ENCODE assay signal across 8 cellular contexts in genomic region chr6:27836783-27837635, GRCh38.
A peak's percentile ranks its signal among the peaks of the same experiment; 100 is the strongest.
DNase-seq lines count a peak whose midpoint lies in the region; ATAC-seq and TF ChIP-seq lines count a peak whose summit lies in the region.

No MANE protein-coding gene starts in this region.

- H4K20me1 ChIP-seq in neural cell (ENCODE audit: insufficient read depth): no peaks in the 10 kb centered on the region

- H3K9ac ChIP-seq in neural cell (ENCODE audit: low read length): peak overlapping the region; percentile 99

- peak; percentile 86 for DNase-seq in COLO829 (ENCODE audit: low spot score)
- DNase-seq in OCI-M1 (lab: John Stamatoyannopoulos, UW): peak; percentile 98
- DNase-seq in activated T-helper 1 cell treated with Interleukin-2 at 50 U/mL for 16 hours (ENCODE audit: low read depth): peak; percentile 30
- DNase-seq in fibroblast of villous mesenchyme (ENCODE audit: low read depth): peak; percentile 95
- DNase-seq in vagina (ENCODE audit: extremely low spot score in 2 of 2): no peak

- peak overlapping the region; percentile 94 for H3K4me2 ChIP-seq in neural cell (ENCODE audit: low read length)

- H3K27ac ChIP-seq in KOPT-K1 (ENCODE audit: low read depth, low read length, poor library complexity, severe bottlenecking): peak overlapping the region; percentile 98
- peak overlapping the region; percentile 100 for H3K27ac ChIP-seq in neural cell (ENCODE audit: low read length)
- H3K27ac ChIP-seq in vagina: peak overlapping the region; percentile 93

- peak overlapping the region; percentile 87 for H3K4me3 ChIP-seq in fibroblast of villous mesenchyme (ENCODE audit: low read depth, low read length)
- peak overlapping the region; percentile 82 for H3K4me3 ChIP-seq in neural cell (ENCODE audit: low read length)
- H3K4me3 ChIP-seq in vagina: peak overlapping the region; percentile 69 to 84

- TF ChIP-seq CTCF in fibroblast of villous mesenchyme (IDR thresholded peaks at IDR 0.05; ENCODE audit: insufficient read depth, low read depth, low read length) (peak; percentile 10), neural cell (IDR thresholded peaks at IDR 0.05; ENCODE audit: poor library complexity, severe bottlenecking) (no peak), vagina (IDR thresholded peaks at IDR 0.05) (no peak)

- H3K4me1 ChIP-seq in vagina: peaks cover 32% of the 10 kb centered on the region

- no peak for TF ChIP-seq RAD21 in neural cell (conservative IDR thresholded peaks at IDR 0.05)

- no peak overlapping the region for H2AFZ ChIP-seq in neural cell (ENCODE audit: low read depth, low read length)

- H3K9me2 ChIP-seq in neural cell (ENCODE audit: insufficient read depth, low read length): no peaks in the 10 kb centered on the region

- peaks cover 42% of the 10 kb centered on the region for H3K79me2 ChIP-seq in neural cell (replicated peaks; ENCODE audit: insufficient read depth, low read length)

- H3K9me3 ChIP-seq in KOPT-K1 (ENCODE audit: insufficient read depth, low read length, poor library complexity, severe bottlenecking) (no peaks in the 10 kb centered on the region), neural cell (ENCODE audit: low read length) (no peaks in the 10 kb centered on the region), vagina (no peaks in the 10 kb centered on the region)

- peaks cover 8% of the 10 kb centered on the region for H3F3A ChIP-seq in neural cell (ENCODE audit: insufficient read depth, low read length, poor library complexity, severe bottlenecking)

- intact Hi-C loops in vagina (cut with DNase I): loop anchor here (10.0 kb wide), 1 partner anchor 1282 kb away; no protein-coding TSS in a partner anchor

- peak in 1 of 2 donors; percentile 44 for TF ChIP-seq POLR2A in vagina (IDR thresholded peaks at IDR 0.05)

- H3K27me3 ChIP-seq in neural cell (ENCODE audit: insufficient read depth, low read depth, low read length): no peaks in the 10 kb centered on the region
- H3K27me3 ChIP-seq in vagina: no peaks in the 10 kb centered on the region

- H3K36me3 ChIP-seq in KOPT-K1 (ENCODE audit: insufficient read depth, low read length): no peaks in the 10 kb centered on the region
- no peaks in the 10 kb centered on the region for H3K36me3 ChIP-seq in neural cell (ENCODE audit: insufficient read depth, low read length)
- H3K36me3 ChIP-seq in vagina: no peaks in the 10 kb centered on the region

- ATAC-seq in GM21360 (IDR thresholded peaks at IDR 0.05; ENCODE audit: unreplicated experiment): peak; percentile 37

- no peak for TF ChIP-seq EP300 in neural cell (conservative IDR thresholded peaks at IDR 0.05; ENCODE audit: poor library complexity, severe bottlenecking)

TF ChIP-seq in neural cell, 6 proteins besides CTCF, POLR2A, EP300 and RAD21:
- peak; percentile 90 for TF ChIP-seq POLR2AphosphoS5 (IDR thresholded peaks at IDR 0.05)
- TF ChIP-seq TAF1 (IDR thresholded peaks at IDR 0.05; ENCODE audit: low read depth): peak; percentile 93
- peak; percentile 91 for TF ChIP-seq REST (IDR thresholded peaks at IDR 0.05; ENCODE audit: borderline replicate concordance)
- TF ChIP-seq SMC3 (conservative IDR thresholded peaks at IDR 0.05; ENCODE audit: poor library complexity): peak; percentile 9
- TF ChIP-seq MXI1 (conservative IDR thresholded peaks at IDR 0.05; ENCODE audit: poor library complexity, severe bottlenecking): peak; percentile 68
- TF ChIP-seq EZH2 (IDR thresholded peaks at IDR 0.05; ENCODE audit: borderline replicate concordance, insufficient read depth, low read length, poor library complexity, severe bottlenecking): no peak

Comparison
In these comparisons a context has a peak if more than half of its experiments do, and no peak if none do; other contexts are left out.
1. DNase-seq: peak in COLO829 (single experiment), OCI-M1 (single experiment), activated T-helper 1 cell treated with Interleukin-2 at 50 U/mL for 16 hours (single experiment) and fibroblast of villous mesenchyme (single experiment); none in vagina (0 of 2).
2. Peak in every context shown above with its lines, with median percentiles within 50 percentile points of each other: H3K27ac ChIP-seq and H3K4me3 ChIP-seq.